ENCODE assay signal across 8 cellular contexts in genomic region chrX:70444326-70445196, GRCh38. TPM values are rescaled to one million over a fixed set of nuclear protein-coding genes. Genes with fewer than 3 reads are reported as not detected.
DNase-seq lines count a peak whose midpoint lies in the region; ATAC-seq and TF ChIP-seq lines count a peak whose summit lies in the region.

Gene DLG3 (plus strand): TSS chrX:70444835. CDS start chrX:70445202, 367 bp downstream.

- peaks cover 15% of the 10 kb centered on the region for H3K27me3 Mint-ChIP-seq in activated naive CD4-positive, alpha-beta T cell treated with anti-CD3 and anti-CD28 coated beads, Interleukin-2, amount 50 U/mL, for 24 hours

- DNase-seq in ELF-1 (ENCODE audit: low read depth, low spot score) (peak; percentile 78), MM.1S (no peak), right cardiac atrium (peak; percentile 32 to 72 (median 66)), sciatic nerve (ENCODE audit: low spot score) (no peak), germinal center (ENCODE audit: low spot score) (no peak), NCI-H1048 (lab: John Stamatoyannopoulos, UW) (no peak)

- H3K9me3 Mint-ChIP-seq in activated naive CD4-positive, alpha-beta T cell treated with anti-CD3 and anti-CD28 coated beads, Interleukin-2, amount 50 U/mL, for 24 hours, result no peaks in the 10 kb centered on the region

- H3K27me3 ChIP-seq in MM.1S (replicated peaks; ENCODE audit: insufficient read depth, low read length) (no peaks in the 10 kb centered on the region), right cardiac atrium (ENCODE audit: control insufficient read depth, insufficient read depth) (no peaks in the 10 kb centered on the region)

- WGBS in right cardiac atrium, result 4% methylated on average over 44 of the region's 55 CpGs

- no peak within 1 kb of the TSS for H2AFZ ChIP-seq in MM.1S (ENCODE audit: low read length)

- H3K9ac ChIP-seq in MM.1S (ENCODE audit: low read length), result peak within 1 kb of the TSS; percentile 16; the same call in 1 of the 2 replicates

- peak within 1 kb of the TSS; percentile 44 for H3K4me3 ChIP-seq in MM.1S (ENCODE audit: low read length)
- H3K4me3 ChIP-seq in right cardiac atrium (ENCODE audit: low read length), result peak within 1 kb of the TSS; percentile 40

- intact Hi-C loops in right cardiac atrium (cut with DNase I), result no loop called here
- intact Hi-C loops in sciatic nerve (cut with DNase I), result no loop called here

- H3K27ac Mint-ChIP-seq in activated naive CD4-positive, alpha-beta T cell treated with anti-CD3 and anti-CD28 coated beads, Interleukin-2, amount 50 U/mL, for 24 hours, result no peak within 1 kb of the TSS

- H3K79me2 ChIP-seq in MM.1S (ENCODE audit: low read length), result no peaks in the 10 kb centered on the region

- H3K4me2 ChIP-seq in MM.1S (ENCODE audit: low read depth, low read length), result peak within 1 kb of the TSS; percentile 49; the same call in 1 of the 2 replicates

- H3K9me2 ChIP-seq in MM.1S (replicated peaks; ENCODE audit: insufficient read depth, low read length), result no peaks in the 10 kb centered on the region

- H3K9me3 ChIP-seq in MM.1S (replicated peaks; ENCODE audit: insufficient read depth, low read length), result no peaks in the 10 kb centered on the region
- H3K9me3 ChIP-seq in right cardiac atrium (ENCODE audit: control insufficient read depth, low read length), result no peaks in the 10 kb centered on the region

- H3K36me3 ChIP-seq in MM.1S (replicated peaks; ENCODE audit: insufficient read depth, low read length), result no peaks in the 10 kb centered on the region

- no peaks in the 10 kb centered on the region for H3K36me3 Mint-ChIP-seq in activated naive CD4-positive, alpha-beta T cell treated with anti-CD3 and anti-CD28 coated beads, Interleukin-2, amount 50 U/mL, for 24 hours

- TF ChIP-seq CTCF in MM.1S (IDR thresholded peaks at IDR 0.05; ENCODE audit: low read length), result no peak

- no peak within 1 kb of the TSS for H3K27ac ChIP-seq in MM.1S (ENCODE audit: low read length)
- H3K27ac ChIP-seq in right cardiac atrium (ENCODE audit: low read length), result no peak within 1 kb of the TSS

- H3K4me1 Mint-ChIP-seq in activated naive CD4-positive, alpha-beta T cell treated with anti-CD3 and anti-CD28 coated beads, Interleukin-2, amount 50 U/mL, for 24 hours, result no peaks in the 10 kb centered on the region

- H3K4me3 Mint-ChIP-seq in activated naive CD4-positive, alpha-beta T cell treated with anti-CD3 and anti-CD28 coated beads, Interleukin-2, amount 50 U/mL, for 24 hours, result peak within 1 kb of the TSS; percentile 72

- H4K20me1 ChIP-seq in MM.1S (ENCODE audit: insufficient read depth, low read length), result no peaks in the 10 kb centered on the region

- ATAC-seq in right cardiac atrium (peak; percentile 29 to 62), sciatic nerve (peak; percentile 24), HG03442 (IDR thresholded peaks at IDR 0.05; ENCODE audit: unreplicated experiment) (no peak)

- H3K4me1 ChIP-seq in MM.1S (ENCODE audit: low read length) (no peaks in the 10 kb centered on the region), right cardiac atrium (ENCODE audit: control insufficient read depth, insufficient read depth, low read length) (no peaks in the 10 kb centered on the region)

- H3F3A ChIP-seq in MM.1S (ENCODE audit: insufficient read depth, low read length), result no peaks in the 10 kb centered on the region

RNA-seq across cellular contexts. Expression of gene DLG3, which starts in this region (rescaled TPM):
- total RNA-seq in right cardiac atrium, result 10 to 100 TPM; 11.9 to 20.8 (median 15.7) TPM
- 7.3 TPM for polyA plus RNA-seq in right cardiac atrium
- total RNA-seq in sciatic nerve, result 14.8 TPM

Comparison
In these comparisons a context has a peak if more than half of its experiments do, and no peak if none do; other contexts are left out.
1. DNase-seq: peak in ELF-1 (single experiment) and right cardiac atrium (3 of 3); none in MM.1S (single experiment), sciatic nerve (single experiment), germinal center (single experiment) and NCI-H1048 (single experiment).